Comparison of ENCODE assay signal across 19 cellular contexts in the genomic region with DNA sequence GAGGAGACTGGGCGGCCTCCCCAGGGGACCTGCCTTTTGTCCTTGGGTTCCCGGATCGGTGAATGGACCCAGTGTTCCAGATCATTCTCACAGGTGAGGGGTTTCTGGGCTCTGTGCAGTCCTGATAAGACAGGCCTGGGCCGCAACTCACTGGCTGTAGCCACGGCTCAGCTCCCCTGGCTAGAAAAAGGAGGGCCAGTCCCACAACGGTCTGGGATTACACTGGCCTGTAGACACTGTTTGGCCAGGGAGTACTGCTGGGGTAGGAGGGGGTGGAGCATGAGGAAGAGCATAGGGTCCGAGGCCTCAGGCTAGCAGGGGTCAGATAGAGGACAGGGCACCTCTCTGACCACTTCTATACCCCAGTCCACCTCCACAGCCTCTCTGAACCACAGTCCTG. TPM values are rescaled to one million over a fixed set of nuclear protein-coding genes. Genes with fewer than 3 reads are reported as not detected.
"Had no signal": no experiment of that assay in that cellular context is flagged by ENCODE, and none has a peak within 500 bp of the region (broad histone marks: within the 10 kb centered on the region; RNA-seq: fewer than 3 reads in every experiment).

No MANE protein-coding gene starts in this region.

- DNase-seq: IMR-90, NCI-H1092, NCI-H1436, NCI-H187, NCI-H2029, NCI-H2081 treated with DMSO at 0.1 percent for 48 hours, NCI-H2171, NCI-H226, NCI-H446, NCI-H510A, NCI-H524 treated with DMSO at 0.1 percent for 48 hours, NCI-H69, NCI-H774, SHP77, SK-N-SH, SW 1271 had no signal

RNA-seq across cellular contexts. Expression of a gene that starts 57.9 kb away (rescaled TPM):
- total RNA-seq: HT-29, IMR-90, LHCN-M2, MCF 10A had no signal
